Comparison of ENCODE assay signal across 10 cellular contexts in genomic region chr6:104887350-104887749, GRCh38. TPM values are rescaled to one million over a fixed set of nuclear protein-coding genes. Genes with fewer than 3 reads are reported as not detected.
DNase-seq lines count a peak whose midpoint lies in the region; ATAC-seq and TF ChIP-seq lines count a peak whose summit lies in the region.
"Had no signal": no experiment of that assay in that cellular context is flagged by ENCODE, and none has a peak within 500 bp of the region (broad histone marks: within the 10 kb centered on the region; RNA-seq: fewer than 3 reads in every experiment).

No MANE protein-coding gene starts in this region.

- CTCF ChIA-PET in activated CD4-positive, alpha-beta T cell treated with anti-CD3 and anti-CD28 coated beads, Interleukin-2, amount 10 ng/mL, durations not matched to agents 7 days and 5 days (lab: Charles Lee): no interaction called here

- H3K4me1 ChIP-seq in SJCRH30 (no peaks in the 10 kb centered on the region), upper lobe of right lung (no peaks in the 10 kb centered on the region)

- ATAC-seq in upper lobe of right lung: peak; percentile 71
- no peak for ATAC-seq in HG02571 (IDR thresholded peaks at IDR 0.05; ENCODE audit: unreplicated experiment)
- ATAC-seq in omental fat pad (ENCODE audit: low FRiP score): no peak

- no peak overlapping the region for H3K4me3 Mint-ChIP-seq in activated CD4-positive, alpha-beta T cell treated with anti-CD3 and anti-CD28 coated beads, Interleukin-2, amount 10 ng/mL, durations not matched to agents 7 days and 5 days

- no peaks in the 10 kb centered on the region for H3K36me3 Mint-ChIP-seq in activated CD4-positive, alpha-beta T cell treated with anti-CD3 and anti-CD28 coated beads, Interleukin-2, amount 10 ng/mL, durations not matched to agents 7 days and 5 days (ENCODE audit: low read depth)

- DNase-seq in activated CD4-positive, alpha-beta T cell treated with anti-CD3 and anti-CD28 coated beads, Interleukin-2, amount 10 ng/mL, durations not matched to agents 7 days and 5 days: peak; percentile 25
- no peak for DNase-seq in activated CD4-positive, alpha-beta T cell treated with anti-CD3 and anti-CD28 coated beads, Interleukin-2, amount 50 U/mL, for 1 hour
- DNase-seq in SJCRH30: peak; percentile 44 to 78
- peak; percentile 49 for DNase-seq in fibroblast of pulmonary artery (ENCODE audit: low read depth)
- DNase-seq in upper lobe of right lung: no peak
- no peak for DNase-seq in stimulated activated CD4-positive, alpha-beta T cell treated with anti-CD3 and anti-CD28 coated beads, Interleukin-12 subunit alpha, Interleukin-12 subunit beta, amount 100 ng/mL, for 4 hours
- no peak for DNase-seq in omental fat pad (ENCODE audit: low spot score)
- DNase-seq: activated CD4-positive, alpha-beta T cell treated with anti-CD3 and anti-CD28 coated beads for 1 hour; NCI-H446 treated with DMSO at 0.1 percent for 48 hours had no signal

- intact Hi-C loops in upper lobe of right lung (cut with DNase I): no loop called here

- no peaks in the 10 kb centered on the region for H3K27me3 ChIP-seq in SJCRH30
- no peaks in the 10 kb centered on the region for H3K27me3 ChIP-seq in upper lobe of right lung

- no peaks in the 10 kb centered on the region for H3K36me3 ChIP-seq in SJCRH30
- H3K36me3 ChIP-seq in upper lobe of right lung: no peaks in the 10 kb centered on the region

- H3K9me3 ChIP-seq in SJCRH30 (replicated peaks): peaks cover 3% of the 10 kb centered on the region; the same call in 1 of the 2 replicates
- H3K9me3 ChIP-seq in upper lobe of right lung: no peaks in the 10 kb centered on the region

- H3K4me3 ChIP-seq in SJCRH30 (no peak overlapping the region), fibroblast of pulmonary artery (replicated peaks; ENCODE audit: low read depth, low read length) (no peak overlapping the region), upper lobe of right lung (no peak overlapping the region)

- no peak for TF ChIP-seq CTCF in fibroblast of pulmonary artery (IDR thresholded peaks at IDR 0.05; ENCODE audit: low read length, missing control alignments)
- TF ChIP-seq CTCF in upper lobe of right lung (IDR thresholded peaks at IDR 0.05): no peak
- TF ChIP-seq CTCF in omental fat pad (IDR thresholded peaks at IDR 0.05): no peak

- peaks cover 5% of the 10 kb centered on the region for H3K27me3 Mint-ChIP-seq in activated CD4-positive, alpha-beta T cell treated with anti-CD3 and anti-CD28 coated beads, Interleukin-2, amount 10 ng/mL, durations not matched to agents 7 days and 5 days

- POLR2A ChIA-PET in activated CD4-positive, alpha-beta T cell treated with anti-CD3 and anti-CD28 coated beads, Interleukin-2, amount 10 ng/mL, durations not matched to agents 7 days and 5 days (lab: Charles Lee): no interaction called here

- peaks cover 2% of the 10 kb centered on the region for H3K9me3 Mint-ChIP-seq in activated CD4-positive, alpha-beta T cell treated with anti-CD3 and anti-CD28 coated beads, Interleukin-2, amount 10 ng/mL, durations not matched to agents 7 days and 5 days

- H3K27ac Mint-ChIP-seq in activated CD4-positive, alpha-beta T cell treated with anti-CD3 and anti-CD28 coated beads, Interleukin-2, amount 10 ng/mL, durations not matched to agents 7 days and 5 days: no peak overlapping the region

- no peak overlapping the region for H3K27ac ChIP-seq in SJCRH30
- H3K27ac ChIP-seq in upper lobe of right lung: no peak overlapping the region

- H3K4me1 Mint-ChIP-seq in activated CD4-positive, alpha-beta T cell treated with anti-CD3 and anti-CD28 coated beads, Interleukin-2, amount 10 ng/mL, durations not matched to agents 7 days and 5 days: no peaks in the 10 kb centered on the region

RNA-seq across cellular contexts. Expression of gene HACE1, which starts 27.6 kb away (rescaled TPM):
- total RNA-seq in activated CD4-positive, alpha-beta T cell treated with anti-CD3 and anti-CD28 coated beads, Interleukin-2, amount 10 ng/mL, durations not matched to agents 7 days and 5 days: 10 to 100 TPM; 11.9 to 13.1 TPM
- 15.9 and 18.0 TPM in 2 replicates for total RNA-seq in SJCRH30 (2014; rRNA removed; shearing (Covaris generic))
- 14.8 TPM for total RNA-seq in upper lobe of right lung
- total RNA-seq in omental fat pad: 10 to 100 TPM in 3 of 4 donors, 1 to 10 TPM in 1; 9.8 to 30.1 (median 16.8) TPM

Comparison
In these comparisons a context has a peak if more than half of its experiments do, and no peak if none do; other contexts are left out.
1. DNase-seq: peak in activated CD4-positive, alpha-beta T cell treated with anti-CD3 and anti-CD28 coated beads, Interleukin-2, amount 10 ng/mL, durations not matched to agents 7 days and 5 days (single experiment), SJCRH30 (2 of 2) and fibroblast of pulmonary artery (single experiment); none in activated CD4-positive, alpha-beta T cell treated with anti-CD3 and anti-CD28 coated beads, Interleukin-2, amount 50 U/mL, for 1 hour (single experiment), upper lobe of right lung (single experiment), stimulated activated CD4-positive, alpha-beta T cell treated with anti-CD3 and anti-CD28 coated beads, Interleukin-12 subunit alpha, Interleukin-12 subunit beta, amount 100 ng/mL, for 4 hours (single experiment) and omental fat pad (single experiment).